8 cellular contexts compared by ENCODE assay signal in the genomic region with DNA sequence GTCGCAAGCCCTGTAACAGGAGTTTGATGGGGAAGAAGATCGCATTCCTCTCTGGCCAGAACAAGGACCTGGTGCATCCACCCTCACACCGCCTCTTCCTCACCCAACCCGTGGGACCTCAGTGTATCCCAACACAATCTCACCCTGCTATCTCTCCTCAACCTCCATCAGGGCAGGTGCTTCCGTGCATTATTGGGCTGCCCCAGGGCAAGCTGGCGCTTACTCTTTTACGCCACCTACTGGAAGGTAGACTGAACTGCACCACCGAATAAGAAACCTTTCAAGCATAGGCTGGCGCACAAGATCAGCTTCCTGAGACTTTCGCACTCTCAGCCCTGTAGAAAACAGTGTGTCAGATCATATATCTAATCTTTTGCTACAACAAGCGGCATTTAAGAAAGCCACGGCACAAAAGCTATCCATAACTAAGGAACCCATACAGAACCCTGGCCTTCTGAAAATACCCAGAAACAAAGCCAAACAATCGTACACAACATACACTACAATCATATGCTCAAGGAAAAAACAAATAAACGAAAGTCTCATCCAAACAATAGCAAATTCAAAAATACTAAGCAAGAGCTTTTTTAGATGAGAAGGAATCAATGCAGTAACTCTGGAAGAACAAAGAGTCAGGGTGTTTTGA.
DNase-seq lines count a peak whose midpoint lies in the region; ATAC-seq and TF ChIP-seq lines count a peak whose summit lies in the region.

No MANE protein-coding gene starts in this region.

- H3K4me1 ChIP-seq in fibroblast of lung (ENCODE audit: control insufficient read depth, extremely low read depth, insufficient read depth, low read length): no peaks in the 10 kb centered on the region

- no peaks in the 10 kb centered on the region for H3K36me3 ChIP-seq in WERI-Rb-1
- H3K36me3 ChIP-seq in fibroblast of lung (ENCODE audit: control insufficient read depth, insufficient read depth, low read length): no peaks in the 10 kb centered on the region

- no peaks in the 10 kb centered on the region for H4K20me1 ChIP-seq in fibroblast of lung (ENCODE audit: control insufficient read depth, extremely low read depth, insufficient read depth, low read length)

- ATAC-seq in GM21529 (IDR thresholded peaks at IDR 0.05; ENCODE audit: unreplicated experiment): peak; percentile 100

- H3K79me2 ChIP-seq in fibroblast of lung (ENCODE audit: control insufficient read depth, insufficient read depth, low read length): no peaks in the 10 kb centered on the region

- intact Hi-C loops in posterior vena cava (cut with DNase I): no loop called here

- no peak overlapping the region for H2AFZ ChIP-seq in fibroblast of lung (ENCODE audit: low read length)

- H3K27ac ChIP-seq in WERI-Rb-1 (no peak overlapping the region), fibroblast of lung (ENCODE audit: insufficient read depth, low read length) (no peak overlapping the region)

- H3K9me3 ChIP-seq in WERI-Rb-1 (ENCODE audit: severe bottlenecking) (no peaks in the 10 kb centered on the region), fibroblast of lung (ENCODE audit: control insufficient read depth, insufficient read depth, low read depth, low read length) (no peaks in the 10 kb centered on the region)

- TF ChIP-seq CTCF in WERI-Rb-1 (IDR thresholded peaks at IDR 0.05; ENCODE audit: low read depth, low read length) (peak; percentile 96), fibroblast of lung (conservative IDR thresholded peaks at IDR 0.05 in 1 of 2, IDR thresholded peaks at IDR 0.05 in 1 of 2; ENCODE audit: low read depth in 1 of 2, low read length in 2 of 2) (peak; percentile 56 to 73)

- no peak overlapping the region for H3K4me2 ChIP-seq in fibroblast of lung (ENCODE audit: extremely low read depth, insufficient read depth, low read length)

- H3K4me3 ChIP-seq in WERI-Rb-1 (ENCODE audit: low read depth, low read length) (no peak overlapping the region), fibroblast of lung (replicated peaks in 1 of 4; ENCODE audit: control extremely low read depth in 1 of 4, insufficient read depth in 1 of 4, low read depth in 3 of 4, low read length in 4 of 4) (no peak overlapping the region)

- no peak overlapping the region for H3K9ac ChIP-seq in fibroblast of lung (ENCODE audit: insufficient read depth, low read length)

- H3K27me3 ChIP-seq in WERI-Rb-1 (ENCODE audit: insufficient read depth, low read depth, severe bottlenecking) (no peaks in the 10 kb centered on the region), fibroblast of lung (ENCODE audit: control insufficient read depth, insufficient read depth, low read length) (no peaks in the 10 kb centered on the region)

- peak; percentile 2 to 5 for DNase-seq in activated CD4-positive, alpha-beta T cell treated with anti-CD3 and anti-CD28 coated beads for 4 hours
- DNase-seq in activated CD4-positive, alpha-beta T cell treated with anti-CD3 and anti-CD28 coated beads, Interleukin-2, amount 50 U/mL, for 4 hours: no peak
- DNase-seq in HK-2 (ENCODE audit: unreplicated experiment) (peak; percentile 8), WERI-Rb-1 (peak; percentile 65), fibroblast of lung (ENCODE audit: low read depth in 2 of 2) (peak; percentile 6 to 7), posterior vena cava (ENCODE audit: low spot score) (peak; percentile 54), NCI-H1930 (lab: John Stamatoyannopoulos, UW) (no peak)

Comparison
In these comparisons a context has a peak if more than half of its experiments do, and no peak if none do; other contexts are left out.
1. DNase-seq: peak in activated CD4-positive, alpha-beta T cell treated with anti-CD3 and anti-CD28 coated beads for 4 hours (2 of 2), HK-2 (single experiment), WERI-Rb-1 (single experiment), fibroblast of lung (2 of 2) and posterior vena cava (single experiment); none in activated CD4-positive, alpha-beta T cell treated with anti-CD3 and anti-CD28 coated beads, Interleukin-2, amount 50 U/mL, for 4 hours (0 of 2) and NCI-H1930 (0 of 2).